In genomic region chr7:40008218-40008815, GRCh38 we compare ENCODE assay signal across 15 cellular contexts. TPM values are rescaled to one million over a fixed set of nuclear protein-coding genes. Genes with fewer than 3 reads are reported as not detected.
DNase-seq lines count a peak whose midpoint lies in the region; ATAC-seq, FAIRE-seq and TF ChIP-seq lines count a peak whose summit lies in the region.
"Had no signal": no experiment of that assay in that cellular context is flagged by ENCODE, and none has a peak within 500 bp of the region (broad histone marks: within the 10 kb centered on the region; RNA-seq: fewer than 3 reads in every experiment).

No MANE protein-coding gene starts in this region.

- POLR2A ChIA-PET in PC-9 (lab: Charles Lee; ENCODE audit: unreplicated experiment), result interaction anchor here (0.7 kb wide), 1 partner anchor 39 kb away, joined by 5 read pairs; no protein-coding TSS in a partner anchor

- ATAC-seq in HG02885 (IDR thresholded peaks at IDR 0.05; ENCODE audit: poor library complexity, unreplicated experiment), result no peak
- ATAC-seq in GM18873 (IDR thresholded peaks at IDR 0.05; ENCODE audit: low FRiP score, unreplicated experiment), result no peak
- no peak for ATAC-seq in psoas muscle
- ATAC-seq: activated CD4-positive, CD25-positive, alpha-beta regulatory T cell treated with anti-CD3 and anti-CD28 coated beads, Interleukin-2, amount 50 U/mL, for 24 hours; natural killer cell had no signal

- peaks cover 22% of the 10 kb centered on the region for H3K36me3 Mint-ChIP-seq in mesothelial cell of epicardium
- H3K36me3 Mint-ChIP-seq: natural killer cell had no signal

- H3K4me1 Mint-ChIP-seq in mesothelial cell of epicardium, result peaks cover 12% of the 10 kb centered on the region

- H3K9me2 ChIP-seq in PC-9 (ENCODE audit: insufficient read depth), result no peaks in the 10 kb centered on the region

- H3K79me2 ChIP-seq in PC-9 (ENCODE audit: low read depth), result peaks cover 14% of the 10 kb centered on the region

- H3K36me3 ChIP-seq in PC-9 (ENCODE audit: low read depth) (peaks cover 19% of the 10 kb centered on the region), psoas muscle (ENCODE audit: insufficient read depth in 1 of 2, low read depth in 1 of 2) (peaks cover 0 to 15% of the 10 kb centered on the region in 2 donors)

- H3K27ac Mint-ChIP-seq in mesothelial cell of epicardium, result peak overlapping the region; percentile 6
- H3K27ac Mint-ChIP-seq: dendritic cell treated with granulocyte-macrophage colony-stimulating factor and Interleukin-4, amounts not matched to agents 40 ng/mL and 50 ng/mL, for 4 days had no signal

- FAIRE-seq in endometrium (lab: Jason Lieb, UNC), result peak; percentile 53
- FAIRE-seq: D721Med had no signal

- intact Hi-C loops in PC-9 (cut with micrococcal nuclease; ENCODE audit: unreplicated experiment) (no loop called here), psoas muscle (cut with DNase I) (no loop called here)

- H4K20me1 ChIP-seq in PC-9 (ENCODE audit: insufficient read depth), result peaks cover 15% of the 10 kb centered on the region

- peaks cover 5% of the 10 kb centered on the region; the same call in 1 of the 2 replicates for H3F3A ChIP-seq in PC-9 (ENCODE audit: insufficient read depth, low read depth)

- H3K27me3 Mint-ChIP-seq in mesothelial cell of epicardium (ENCODE audit: low read depth), result no peaks in the 10 kb centered on the region
- H3K27me3 Mint-ChIP-seq: dendritic cell treated with granulocyte-macrophage colony-stimulating factor and Interleukin-4, amounts not matched to agents 40 ng/mL and 50 ng/mL, for 4 days had no signal

- H3K4me3 Mint-ChIP-seq in mesothelial cell of epicardium, result no peak overlapping the region
- H3K4me3 Mint-ChIP-seq: dendritic cell treated with granulocyte-macrophage colony-stimulating factor and Interleukin-4, amounts not matched to agents 40 ng/mL and 50 ng/mL, for 4 days; natural killer cell had no signal

- no peaks in the 10 kb centered on the region for H3K4me1 ChIP-seq in PC-9 (replicated peaks; ENCODE audit: insufficient read depth)
- H3K4me1 ChIP-seq in psoas muscle, result no peaks in the 10 kb centered on the region

- H3K4me2 ChIP-seq in PC-9, result no peak overlapping the region

- H3K9me3 Mint-ChIP-seq in mesothelial cell of epicardium, result no peaks in the 10 kb centered on the region
- H3K9me3 Mint-ChIP-seq: dendritic cell treated with granulocyte-macrophage colony-stimulating factor and Interleukin-4, amounts not matched to agents 40 ng/mL and 50 ng/mL, for 4 days; natural killer cell had no signal

- BruUV-seq in PC-9 (replicated peaks; lab: Mats Ljungman, UMichigan), result no TSS peak

- TF ChIP-seq CTCF in PC-9 (conservative IDR thresholded peaks at IDR 0.05), result no peak
- no peak for TF ChIP-seq CTCF in mesothelial cell of epicardium (IDR thresholded peaks at IDR 0.05; ENCODE audit: unreplicated experiment)
- TF ChIP-seq CTCF in psoas muscle (IDR thresholded peaks at IDR 0.05), result no peak

- H3K27ac ChIP-seq in PC-9, result 0 out of 2 replicates have a peak overlapping the region, but pooled peaks have one; percentile 2
- H3K27ac ChIP-seq in psoas muscle, result no peak overlapping the region

- no peaks in the 10 kb centered on the region for H3K9me3 ChIP-seq in PC-9 (ENCODE audit: insufficient read depth, low read depth)
- H3K9me3 ChIP-seq in psoas muscle, result no peaks in the 10 kb centered on the region

- DNase-seq in Daoy (ENCODE audit: low read depth), result peak; percentile 13
- DNase-seq in PC-9, result no peak
- no peak for DNase-seq in mesothelial cell of epicardium (ENCODE audit: low spot score in 2 of 2, unreplicated experiment in 2 of 2)
- DNase-seq in putamen (ENCODE audit: low spot score), result no peak
- DNase-seq in psoas muscle, result no peak
- DNase-seq: activated gamma-delta T cell treated with Interleukin-2 at 50 U/mL for 16 hours, natural killer cell, NCI-H1105, NCI-H526 had no signal

- 61 to 74% (median 64%) methylated on average over 2 of the region's 2 CpGs for WGBS in psoas muscle, 3 donors

- H3K27me3 ChIP-seq in PC-9 (ENCODE audit: insufficient read depth, low read depth) (no peaks in the 10 kb centered on the region), psoas muscle (ENCODE audit: insufficient read depth in 3 of 3, low read length in 2 of 3) (no peaks in the 10 kb centered on the region)

- H2AFZ ChIP-seq in PC-9, result no peak overlapping the region

- CTCF ChIA-PET in PC-9 (lab: Charles Lee), result no interaction called here

- H3K4me3 ChIP-seq in PC-9 (no peak overlapping the region), psoas muscle (no peak overlapping the region)

RNA-seq across cellular contexts. Expression of gene CDK13, which starts 58.3 kb away (rescaled TPM):
- total RNA-seq in Daoy (2014; rRNA removed; shearing (Covaris generic)), result 53.2 and 59.5 TPM in 2 replicates
- 76.8 and 80.9 TPM in 2 replicates for total RNA-seq in PC-9 (2021)
- 75.8 to 82.0 TPM (median 76.0 TPM) in 3 replicates for total RNA-seq in mesothelial cell of epicardium
- 10 to 100 TPM; 21.0 to 25.5 (median 22.6) TPM for total RNA-seq in psoas muscle
- 10 to 100 TPM; 10.9 to 17.1 (median 12.1) TPM for polyA plus RNA-seq in psoas muscle
